In the genomic region with DNA sequence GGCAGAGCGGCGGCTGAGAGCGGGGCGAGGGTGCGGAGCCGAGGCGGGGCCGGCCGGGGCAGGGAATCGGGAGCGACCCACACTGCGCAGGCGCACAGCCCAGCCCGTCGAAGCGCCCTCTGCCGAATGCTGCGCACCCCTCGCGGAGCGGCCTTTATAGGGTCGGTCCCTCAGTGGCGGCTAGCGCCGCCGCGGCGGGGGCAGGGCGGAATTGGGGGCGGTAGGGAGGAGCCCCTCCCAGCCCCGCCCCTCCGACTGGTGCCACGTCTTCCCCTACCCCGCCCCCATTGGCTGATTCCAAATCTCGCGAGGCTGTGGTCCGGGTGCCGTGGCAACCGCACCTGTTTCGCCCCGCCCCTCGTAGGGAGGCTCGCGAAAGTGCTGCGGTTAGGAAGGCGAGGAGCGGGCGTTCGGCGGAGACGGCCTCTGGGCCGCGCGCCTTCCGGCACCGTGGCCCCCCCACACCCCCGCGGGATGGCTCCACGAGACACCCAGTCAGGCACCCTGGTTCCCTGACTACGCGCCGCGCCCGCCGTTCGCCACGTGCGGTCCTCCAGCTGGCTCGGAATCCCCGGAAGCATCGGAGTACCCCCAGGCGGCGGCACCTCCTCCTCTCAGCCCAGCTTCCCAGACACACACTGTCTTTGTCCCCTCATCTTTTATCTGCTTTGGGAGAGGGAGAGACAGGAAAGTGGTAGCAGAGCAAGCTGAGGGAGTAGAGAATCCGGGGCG, we compare ENCODE assay signal across 1 cellular context.
TF ChIP-seq lines count a peak whose summit lies in the region.

TSS of gene EHD1 (minus strand) at position 128 of the 732 bp plus-strand sequence. CDS start 157 bp downstream, outside the sequence.

TF ChIP-seq in HepG2, 621 proteins besides CTCF, POLR2A, EP300 and RAD21 (continued from another document and continues in another):
- TF ChIP-seq BCL3 (CRISPR knock-in tag; IDR thresholded peaks at IDR 0.05) (peak; percentile 54; the same call in 1 of the 2 replicates), ZKSCAN5 (CRISPR knock-in tag; IDR thresholded peaks at IDR 0.05) (no peak), ZNF343 (CRISPR knock-in tag; IDR thresholded peaks at IDR 0.05) (peak; percentile 88), CREB1 (IDR thresholded peaks at IDR 0.05) (peak; percentile 61), CREB1 (CRISPR knock-in tag; IDR thresholded peaks at IDR 0.05) (no peak), ZNF574 (CRISPR knock-in tag; IDR thresholded peaks at IDR 0.05) (peak; percentile 66), IRF2 (CRISPR knock-in tag; IDR thresholded peaks at IDR 0.05) (peak; percentile 61; the same call in 1 of the 2 replicates), HMG20B (CRISPR knock-in tag; conservative IDR thresholded peaks at IDR 0.05) (no peak), SOX6 (IDR thresholded peaks at IDR 0.05) (no peak), SOX6 (CRISPR knock-in tag; IDR thresholded peaks at IDR 0.05) (peak; percentile 57), PRDM15 (CRISPR knock-in tag; IDR thresholded peaks at IDR 0.05) (peak; percentile 2; the same call in 1 of the 2 replicates), ZNF331 (CRISPR knock-in tag; IDR thresholded peaks at IDR 0.05) (peak; percentile 48; the same call in 1 of the 2 replicates), NBN (conservative IDR thresholded peaks at IDR 0.05) (no peak), ZNF33B (CRISPR knock-in tag; IDR thresholded peaks at IDR 0.05) (no peak), MYC (CRISPR knock-in tag; IDR thresholded peaks at IDR 0.05; ENCODE audit: borderline replicate concordance) (peak; percentile 88), MBD4 (IDR thresholded peaks at IDR 0.05; ENCODE audit: borderline replicate concordance, low read length) (no peak), NR2F2 (IDR thresholded peaks at IDR 0.05; ENCODE audit: borderline replicate concordance, low read depth) (no peak; the same call in 1 of the 2 replicates), LBX2 (CRISPR knock-in tag; IDR thresholded peaks at IDR 0.05; ENCODE audit: borderline replicate concordance) (no peak), CCAR2 (optimal IDR thresholded peaks at IDR 0.05; ENCODE audit: low read depth, low read length) (no peak), HMG20A (CRISPR knock-in tag; IDR thresholded peaks at IDR 0.05; ENCODE audit: borderline replicate concordance) (no peak), ZNF235 (CRISPR knock-in tag; IDR thresholded peaks at IDR 0.05; ENCODE audit: borderline replicate concordance) (0 out of 2 replicates have a peak, but pooled peaks have one; percentile 82), DMTF1 (CRISPR knock-in tag; IDR thresholded peaks at IDR 0.05) (no peak), IRX3 (CRISPR knock-in tag; IDR thresholded peaks at IDR 0.05; ENCODE audit: borderline replicate concordance, low read depth) (peak; percentile 84; the same call in 1 of the 2 replicates), ZNF251 (CRISPR knock-in tag; IDR thresholded peaks at IDR 0.05) (no peak), EHMT2 (IDR thresholded peaks at IDR 0.05; ENCODE audit: borderline replicate concordance, low read depth, low read length) (no peak)
- TF ChIP-seq, protein P1, sequence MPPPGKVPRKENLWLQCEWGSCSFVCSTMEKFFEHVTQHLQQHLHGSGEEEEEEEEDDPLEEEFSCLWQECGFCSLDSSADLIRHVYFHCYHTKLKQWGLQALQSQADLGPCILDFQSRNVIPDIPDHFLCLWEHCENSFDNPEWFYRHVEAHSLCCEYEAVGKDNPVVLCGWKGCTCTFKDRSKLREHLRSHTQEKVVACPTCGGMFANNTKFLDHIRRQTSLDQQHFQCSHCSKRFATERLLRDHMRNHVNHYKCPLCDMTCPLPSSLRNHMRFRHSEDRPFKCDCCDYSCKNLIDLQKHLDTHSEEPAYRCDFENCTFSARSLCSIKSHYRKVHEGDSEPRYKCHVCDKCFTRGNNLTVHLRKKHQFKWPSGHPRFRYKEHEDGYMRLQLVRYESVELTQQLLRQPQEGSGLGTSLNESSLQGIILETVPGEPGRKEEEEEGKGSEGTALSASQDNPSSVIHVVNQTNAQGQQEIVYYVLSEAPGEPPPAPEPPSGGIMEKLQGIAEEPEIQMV (CRISPR knock-in tag; IDR thresholded peaks at IDR 0.05; ENCODE audit: low read depth) = 0 out of 2 replicates have a peak, but pooled peaks have one; percentile 45
- TF ChIP-seq, protein P2, sequence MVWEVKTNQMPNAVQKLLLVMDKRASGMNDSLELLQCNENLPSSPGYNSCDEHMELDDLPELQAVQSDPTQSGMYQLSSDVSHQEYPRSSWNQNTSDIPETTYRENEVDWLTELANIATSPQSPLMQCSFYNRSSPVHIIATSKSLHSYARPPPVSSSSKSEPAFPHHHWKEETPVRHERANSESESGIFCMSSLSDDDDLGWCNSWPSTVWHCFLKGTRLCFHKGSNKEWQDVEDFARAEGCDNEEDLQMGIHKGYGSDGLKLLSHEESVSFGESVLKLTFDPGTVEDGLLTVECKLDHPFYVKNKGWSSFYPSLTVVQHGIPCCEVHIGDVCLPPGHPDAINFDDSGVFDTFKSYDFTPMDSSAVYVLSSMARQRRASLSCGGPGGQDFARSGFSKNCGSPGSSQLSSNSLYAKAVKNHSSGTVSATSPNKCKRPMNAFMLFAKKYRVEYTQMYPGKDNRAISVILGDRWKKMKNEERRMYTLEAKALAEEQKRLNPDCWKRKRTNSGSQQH (CRISPR knock-in tag; IDR thresholded peaks at IDR 0.05; ENCODE audit: low read depth) = 0 out of 2 replicates have a peak, but pooled peaks have one; percentile 17
- TF ChIP-seq, protein P3, sequence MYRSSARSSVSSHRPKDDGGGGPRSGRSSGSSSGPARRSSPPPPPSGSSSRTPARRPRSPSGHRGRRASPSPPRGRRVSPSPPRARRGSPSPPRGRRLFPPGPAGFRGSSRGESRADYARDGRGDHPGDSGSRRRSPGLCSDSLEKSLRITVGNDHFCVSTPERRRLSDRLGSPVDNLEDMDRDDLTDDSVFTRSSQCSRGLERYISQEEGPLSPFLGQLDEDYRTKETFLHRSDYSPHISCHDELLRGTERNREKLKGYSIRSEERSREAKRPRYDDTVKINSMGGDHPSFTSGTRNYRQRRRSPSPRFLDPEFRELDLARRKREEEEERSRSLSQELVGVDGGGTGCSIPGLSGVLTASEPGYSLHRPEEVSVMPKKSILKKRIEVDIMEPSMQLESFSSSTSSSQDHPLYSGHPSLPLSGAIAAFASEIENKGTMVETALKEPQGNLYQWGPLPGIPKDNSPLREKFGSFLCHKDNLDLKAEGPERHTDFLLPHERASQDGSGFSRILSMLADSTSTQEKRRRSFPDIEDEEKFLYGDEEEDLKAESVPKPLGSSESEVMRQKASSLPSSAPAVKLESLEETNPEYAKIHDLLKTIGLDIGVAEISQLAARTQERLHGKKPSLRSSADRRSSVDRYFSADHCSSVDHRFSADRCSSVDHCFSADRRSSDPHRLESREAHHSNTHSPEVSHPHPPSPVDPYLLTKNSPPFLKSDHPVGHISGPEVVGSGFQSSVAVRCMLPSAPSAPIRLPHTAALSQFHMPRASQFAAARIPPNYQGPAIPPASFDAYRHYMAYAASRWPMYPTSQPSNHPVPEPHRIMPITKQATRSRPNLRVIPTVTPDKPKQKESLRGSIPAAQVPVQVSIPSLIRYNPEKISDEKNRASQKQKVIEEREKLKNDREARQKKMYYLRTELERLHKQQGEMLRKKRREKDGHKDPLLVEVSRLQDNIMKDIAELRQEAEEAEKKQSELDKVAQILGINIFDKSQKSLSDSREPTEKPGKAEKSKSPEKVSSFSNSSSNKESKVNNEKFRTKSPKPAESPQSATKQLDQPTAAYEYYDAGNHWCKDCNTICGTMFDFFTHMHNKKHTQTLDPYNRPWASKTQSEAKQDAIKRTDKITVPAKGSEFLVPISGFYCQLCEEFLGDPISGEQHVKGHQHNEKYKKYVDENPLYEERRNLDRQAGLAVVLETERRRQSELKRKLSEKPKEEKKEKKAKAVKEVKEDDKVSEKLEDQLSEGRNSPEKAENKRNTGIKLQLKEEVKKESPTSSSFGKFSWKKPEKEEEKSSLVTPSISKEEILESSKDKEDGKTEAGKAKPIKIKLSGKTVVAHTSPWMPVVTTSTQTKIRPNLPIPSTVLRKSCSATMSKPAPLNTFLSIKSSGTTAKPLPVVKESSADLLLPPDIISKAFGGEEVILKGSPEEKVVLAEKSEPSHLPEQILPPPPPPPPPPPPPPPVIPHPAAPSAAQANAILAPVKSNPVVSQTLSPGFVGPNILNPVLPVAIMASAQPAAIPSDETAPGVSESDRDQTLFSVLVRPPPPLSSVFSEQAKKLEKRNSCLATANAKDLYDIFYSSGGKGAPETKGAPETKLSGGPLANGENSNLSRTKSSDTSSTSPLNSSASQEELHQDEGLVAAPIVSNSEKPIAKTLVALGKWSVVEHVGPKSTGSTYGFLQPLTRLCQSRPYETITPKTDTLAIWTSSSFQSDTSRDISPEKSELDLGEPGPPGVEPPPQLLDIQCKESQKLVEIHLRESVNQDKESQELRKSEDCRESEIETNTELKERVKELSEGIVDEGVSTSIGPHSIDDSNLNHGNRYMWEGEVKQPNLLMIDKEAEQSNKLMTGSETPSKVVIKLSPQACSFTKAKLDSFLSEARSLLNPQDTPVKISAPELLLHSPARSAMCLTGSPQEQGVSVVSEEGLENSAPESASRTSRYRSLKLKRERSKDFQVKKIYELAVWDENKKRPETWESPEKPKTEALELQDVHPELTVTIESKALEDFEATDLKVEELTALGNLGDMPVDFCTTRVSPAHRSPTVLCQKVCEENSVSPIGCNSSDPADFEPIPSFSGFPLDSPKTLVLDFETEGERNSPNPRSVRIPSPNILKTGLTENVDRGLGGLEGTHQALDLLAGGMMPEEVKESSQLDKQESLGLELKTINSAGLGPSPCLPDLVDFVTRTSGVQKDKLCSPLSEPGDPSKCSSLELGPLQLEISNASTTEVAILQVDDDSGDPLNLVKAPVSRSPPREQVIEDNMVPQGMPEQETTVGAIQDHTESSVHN (CRISPR knock-in tag; IDR thresholded peaks at IDR 0.05) = peak; percentile 70; the same call in 1 of the 2 replicates
